ENCODE assay signal across 23 cellular contexts in the genomic region with DNA sequence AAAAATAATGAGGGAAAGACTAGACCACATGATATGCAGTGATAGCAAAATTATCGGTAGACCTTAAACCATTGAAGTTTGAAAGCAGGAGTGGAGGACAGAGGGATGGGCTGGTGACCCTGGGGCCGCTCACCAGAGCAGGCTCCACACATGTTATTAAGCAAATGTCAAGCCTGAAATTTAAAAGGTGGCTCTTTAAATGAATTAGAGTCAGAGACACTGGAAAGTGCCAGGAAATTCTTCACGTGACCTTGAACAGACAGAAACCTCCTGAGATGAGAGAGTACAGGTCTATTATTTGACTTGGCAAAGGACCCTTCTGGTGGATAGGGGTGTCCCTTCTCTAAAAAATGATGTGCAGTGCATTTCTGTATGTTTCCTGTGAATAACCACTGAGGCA.
A peak's percentile ranks its signal among the peaks of the same experiment; 100 is the strongest.
DNase-seq lines count a peak whose midpoint lies in the region; ATAC-seq, FAIRE-seq and TF ChIP-seq lines count a peak whose summit lies in the region.
"Had no signal": no experiment of that assay in that cellular context is flagged by ENCODE, and none has a peak within 500 bp of the region (broad histone marks: within the 10 kb centered on the region; RNA-seq: fewer than 3 reads in every experiment).

No MANE protein-coding gene starts in this region.

- no peaks in the 10 kb centered on the region for H3K27me3 Mint-ChIP-seq in CD14-positive monocyte (ENCODE audit: low read depth in 3 of 3)

- H3K27me3 ChIP-seq in right lobe of liver (no peaks in the 10 kb centered on the region), tibial artery (peaks cover 0 to 2% of the 10 kb centered on the region in 2 donors)
- H3K27me3 ChIP-seq: SJCRH30 had no signal

- H3K4me3 ChIP-seq in A549 (no peak overlapping the region), right lobe of liver (no peak overlapping the region), tibial artery (no peak overlapping the region)
- H3K4me3 ChIP-seq: PC-9, SJCRH30 had no signal

- H3K4me1 ChIP-seq in A549 = peaks cover 38% of the 10 kb centered on the region
- peaks cover 0 to 27% (median 5%) of the 10 kb centered on the region in 4 donors for H3K4me1 ChIP-seq in right lobe of liver
- peaks cover 0 to 12% (median 7%) of the 10 kb centered on the region in 4 donors for H3K4me1 ChIP-seq in tibial artery

- POLR2A ChIA-PET in A549 (lab: Yijun Ruan, JAX) = no interaction called here

- H3K9me3 ChIP-seq in A549 = no peaks in the 10 kb centered on the region
- H3K9me3 ChIP-seq in right lobe of liver = no peaks in the 10 kb centered on the region
- no peaks in the 10 kb centered on the region for H3K9me3 ChIP-seq in tibial artery
- H3K9me3 ChIP-seq: SJCRH30 had no signal

- peak overlapping the region; percentile 95 to 100 (median 98) for H3K27ac Mint-ChIP-seq in CD14-positive monocyte

- CTCF ChIA-PET in A549 (lab: Yijun Ruan, JAX) = interaction anchor here (1.2 kb wide), 1 partner anchor 11 kb away, joined by 3 read pairs; no protein-coding TSS in a partner anchor

- no peaks in the 10 kb centered on the region for H3K36me3 ChIP-seq in right lobe of liver
- no peaks in the 10 kb centered on the region for H3K36me3 ChIP-seq in tibial artery
- H3K36me3 ChIP-seq: SJCRH30 had no signal

- no peak for DNase-seq in A549 (ENCODE audit: low read depth in 1 of 2, low spot score in 1 of 2)
- DNase-seq in CD14-positive monocyte (ENCODE audit: low spot score) = no peak
- peak; percentile 93 for DNase-seq in SK-N-DZ (ENCODE audit: low spot score)
- DNase-seq in right lobe of liver = no peak
- no peak for DNase-seq in tibial artery
- no peak for DNase-seq in hepatic stellate cell (ENCODE audit: low spot score)
- no peak for DNase-seq in activated naive CD4-positive, alpha-beta T cell treated with anti-CD3 and anti-CD28 coated beads, Interleukin-2, amount 50 U/mL, for 16 hours
- DNase-seq: AML-193; DMS153; H7; NCI-H1048; NCI-H1417; NCI-H1694 treated with DMSO at 0.1 percent for 48 hours; NCI-H2081; NCI-H524; NCI-H748 treated with DMSO at 0.1 percent for 48 hours; NK-92 treated with Interleukin-12 subunit alpha and Interleukin-12 subunit beta, amount 100 ng/mL, for 24 hours; PC-9; SJCRH30 had no signal

- H3K4me1 Mint-ChIP-seq in CD14-positive monocyte = peaks cover 90% of the 10 kb centered on the region

- no peak for TF ChIP-seq CTCF in A549 (IDR thresholded peaks at IDR 0.05)
- no peak for TF ChIP-seq CTCF in CD14-positive monocyte (IDR thresholded peaks at IDR 0.05)
- no peak for TF ChIP-seq CTCF in right lobe of liver (IDR thresholded peaks at IDR 0.05)
- TF ChIP-seq CTCF in tibial artery (IDR thresholded peaks at IDR 0.05) = no peak

- ATAC-seq in A549 (no peak), right lobe of liver (peak; percentile 15 to 58 (median 24)), HG03457 (IDR thresholded peaks at IDR 0.05; ENCODE audit: unreplicated experiment) (no peak)
- ATAC-seq: Right ventricle myocardium inferior had no signal

- peaks cover 6 to 11% of the 10 kb centered on the region in 2 donors for H3K36me3 Mint-ChIP-seq in CD14-positive monocyte

- H3K4me3 Mint-ChIP-seq in CD14-positive monocyte = no peak overlapping the region

- intact Hi-C loops in CD14-positive monocyte (cut with micrococcal nuclease) = loop anchor here in 1 of 2 donors (5.0 kb wide), 1 partner anchor 35 kb away; no protein-coding TSS in a partner anchor
- intact Hi-C loops in right lobe of liver (cut with DNase I) = no loop called here
- intact Hi-C loops in tibial artery (cut with DNase I; ENCODE audit: low total_unique reads) = no loop called here

- no peak overlapping the region for H3K4me2 ChIP-seq in A549
- H3K4me2 ChIP-seq: PC-9 had no signal

- 93% methylated on average over 3 of the region's 3 CpGs for WGBS in A549 (ENCODE audit: missing lambda C conversion rate)
- WGBS in right lobe of liver (ENCODE audit: insufficient coverage, low coverage, low lambda C conversion rate, missing lambda C conversion rate) = 65% methylated on average over 3 of the region's 3 CpGs

- H3K9me3 Mint-ChIP-seq in CD14-positive monocyte = peaks cover 0 to 3% (median 0%) of the 10 kb centered on the region in 7 donors

- TF ChIP-seq RAD21 in A549 (conservative IDR thresholded peaks at IDR 0.05 in 1 of 2, IDR thresholded peaks at IDR 0.05 in 1 of 2) = no peak

- no peak for TF ChIP-seq EP300 in A549 (IDR thresholded peaks at IDR 0.05)

- peak overlapping the region; percentile 92 to 94; a peak in 5 of 6 replicates for H3K27ac ChIP-seq in A549
- peak overlapping the region in 1 of 3 donors; percentile 1 for H3K27ac ChIP-seq in right lobe of liver
- H3K27ac ChIP-seq in tibial artery = no peak overlapping the region
- H3K27ac ChIP-seq: PC-9, SJCRH30 had no signal

- no peak for FAIRE-seq in A549 (lab: Jason Lieb, UNC)
- FAIRE-seq: A204.1, GM18507 had no signal

- no peak for TF ChIP-seq POLR2A in A549 (IDR thresholded peaks at IDR 0.05; ENCODE audit: low read length)
- no peak for TF ChIP-seq POLR2A in right lobe of liver (IDR thresholded peaks at IDR 0.05)

TF ChIP-seq in A549, 52 proteins besides CTCF, POLR2A, EP300 and RAD21:
- no peak for TF ChIP-seq RARB (CRISPR knock-in tag; IDR thresholded peaks at IDR 0.05)
- TF ChIP-seq JUNB (IDR thresholded peaks at IDR 0.05) = no peak
- no peak for TF ChIP-seq KDM1A (IDR thresholded peaks at IDR 0.05; ENCODE audit: low read depth)

Comparison
In these comparisons a context has a peak if more than half of its experiments do, and no peak if none do; other contexts are left out.
1. ATAC-seq: peak in right lobe of liver (4 of 4); none in A549 (0 of 2) and HG03457 (single experiment).
2. H3K27ac ChIP-seq: peak in A549 (2 of 2); none in tibial artery (0 of 2).